ENCODE assay signal across 8 cellular contexts in genomic region chr20:50111829-50112495, GRCh38. TPM values are rescaled to one million over a fixed set of nuclear protein-coding genes. Genes with fewer than 3 reads are reported as not detected.
DNase-seq lines count a peak whose midpoint lies in the region; FAIRE-seq and TF ChIP-seq lines count a peak whose summit lies in the region.

No MANE protein-coding gene starts in this region.

- peaks cover 86% of the 10 kb centered on the region for H3K79me2 ChIP-seq in DOHH2 (ENCODE audit: control insufficient read depth, low read length)

- H3K4me1 ChIP-seq in DOHH2 (ENCODE audit: control insufficient read depth, low read length) (peaks cover 58% of the 10 kb centered on the region), SJCRH30 (peaks cover 28% of the 10 kb centered on the region), esophagus squamous epithelium (peaks cover 39 to 87% (median 69%) of the 10 kb centered on the region in 3 donors)

- intact Hi-C loops in esophagus squamous epithelium (cut with DNase I) (no loop called here), posterior vena cava (cut with DNase I) (no loop called here)

- DNase-seq in SJCRH30 (no peak), esophagus squamous epithelium (lab: John Stamatoyannopoulos, UW) (no peak), posterior vena cava (ENCODE audit: low spot score) (peak; percentile 12), G401 (ENCODE audit: low spot score) (no peak), SIG-M5 treated with dmso at 0.1 percent for 504 hours (lab: John Stamatoyannopoulos, UW; ENCODE audit: unreplicated experiment) (no peak), D721Med (ENCODE audit: insufficient read length, low spot score) (no peak), SKM-1 treated with dmso at 0.1 percent for 144 hours (lab: John Stamatoyannopoulos, UW; ENCODE audit: unreplicated experiment) (no peak)

- no peak for TF ChIP-seq POLR2A in esophagus squamous epithelium (IDR thresholded peaks at IDR 0.05)

- peaks cover 25% of the 10 kb centered on the region; the same call in 1 of the 2 replicates for H3F3A ChIP-seq in DOHH2 (ENCODE audit: control insufficient read depth, insufficient read depth)

- H3K9me3 ChIP-seq in DOHH2 (ENCODE audit: control insufficient read depth, insufficient read depth, low read length), result no peaks in the 10 kb centered on the region
- no peaks in the 10 kb centered on the region for H3K9me3 ChIP-seq in SJCRH30 (replicated peaks)
- no peaks in the 10 kb centered on the region for H3K9me3 ChIP-seq in esophagus squamous epithelium

- H3K4me3 ChIP-seq in DOHH2 (ENCODE audit: low read length) (peak overlapping the region; percentile 81), SJCRH30 (peak overlapping the region; percentile 96), esophagus squamous epithelium (peak overlapping the region; percentile 75 to 100 (median 98))

- no peaks in the 10 kb centered on the region for H3K27me3 ChIP-seq in DOHH2 (ENCODE audit: control insufficient read depth, low read length)
- no peaks in the 10 kb centered on the region for H3K27me3 ChIP-seq in SJCRH30
- no peaks in the 10 kb centered on the region for H3K27me3 ChIP-seq in esophagus squamous epithelium

- H3K4me2 ChIP-seq in DOHH2 (ENCODE audit: low read length), result peak overlapping the region; percentile 97

- WGBS in esophagus squamous epithelium, 2 donors, result 0 to 7% methylated on average over 8 to 9 of the region's 9 CpGs

- H3K36me3 ChIP-seq in DOHH2 (ENCODE audit: control insufficient read depth, low read length) (peaks cover 39% of the 10 kb centered on the region), SJCRH30 (peaks cover 16% of the 10 kb centered on the region; the same call in 1 of the 2 replicates), esophagus squamous epithelium (peaks cover 0 to 13% (median 0%) of the 10 kb centered on the region in 3 donors)

- no peak for FAIRE-seq in D721Med (lab: Jason Lieb, UNC)

- peak overlapping the region; percentile 86 for H3K27ac ChIP-seq in DOHH2 (ENCODE audit: low read depth, low read length)
- peak overlapping the region; percentile 70; the same call in 1 of the 2 replicates for H3K27ac ChIP-seq in SJCRH30
- peak overlapping the region; percentile 98 to 100 (median 98) for H3K27ac ChIP-seq in esophagus squamous epithelium

- H3K9me2 ChIP-seq in DOHH2 (replicated peaks; ENCODE audit: control insufficient read depth, low read length), result no peaks in the 10 kb centered on the region

- in situ Hi-C loops in G401 (cut with HindIII; ENCODE audit: low sequenced_read_pairs), result no loop called here

- peaks cover 27% of the 10 kb centered on the region for H4K20me1 ChIP-seq in DOHH2 (ENCODE audit: control insufficient read depth, insufficient read depth, low read depth, low read length)

- TF ChIP-seq CTCF in DOHH2 (IDR thresholded peaks at IDR 0.05; ENCODE audit: low read depth, low read length, poor library complexity, severe bottlenecking) (no peak), esophagus squamous epithelium (IDR thresholded peaks at IDR 0.05) (no peak), D721Med (IDR thresholded peaks at IDR 0.05; ENCODE audit: insufficient read depth, missing control alignments) (no peak)

RNA-seq across cellular contexts. Expression of gene UBE2V1, which starts 1.0 kb away (rescaled TPM):
- total RNA-seq in SJCRH30 (2014; rRNA removed; shearing (Covaris generic)), result 216 and 249 TPM in 2 replicates
- 10 to 100 TPM; 44.4 to 80.7 (median 63.4) TPM for total RNA-seq in esophagus squamous epithelium
- total RNA-seq in posterior vena cava, result 10 to 100 TPM; 77.0 to 89.4 TPM
- total RNA-seq in G401 (2014; rRNA removed; shearing (Covaris generic)), result 33.0 and 40.9 TPM in 2 replicates

RNA-seq across cellular contexts. Expression of gene PEDS1, which starts 41.6 kb away (rescaled TPM):
- total RNA-seq in SJCRH30 (2014; rRNA removed; shearing (Covaris generic)), result 67.7 TPM in 2 replicates
- total RNA-seq in esophagus squamous epithelium, result 10 to 100 TPM; 32.8 to 54.0 (median 46.7) TPM
- 10 to 100 TPM; 31.5 to 35.5 TPM for total RNA-seq in posterior vena cava
- total RNA-seq in G401 (2014; rRNA removed; shearing (Covaris generic)), result 42.7 and 45.5 TPM in 2 replicates
